ENCODE assay signal across 8 cellular contexts in the genomic region with DNA sequence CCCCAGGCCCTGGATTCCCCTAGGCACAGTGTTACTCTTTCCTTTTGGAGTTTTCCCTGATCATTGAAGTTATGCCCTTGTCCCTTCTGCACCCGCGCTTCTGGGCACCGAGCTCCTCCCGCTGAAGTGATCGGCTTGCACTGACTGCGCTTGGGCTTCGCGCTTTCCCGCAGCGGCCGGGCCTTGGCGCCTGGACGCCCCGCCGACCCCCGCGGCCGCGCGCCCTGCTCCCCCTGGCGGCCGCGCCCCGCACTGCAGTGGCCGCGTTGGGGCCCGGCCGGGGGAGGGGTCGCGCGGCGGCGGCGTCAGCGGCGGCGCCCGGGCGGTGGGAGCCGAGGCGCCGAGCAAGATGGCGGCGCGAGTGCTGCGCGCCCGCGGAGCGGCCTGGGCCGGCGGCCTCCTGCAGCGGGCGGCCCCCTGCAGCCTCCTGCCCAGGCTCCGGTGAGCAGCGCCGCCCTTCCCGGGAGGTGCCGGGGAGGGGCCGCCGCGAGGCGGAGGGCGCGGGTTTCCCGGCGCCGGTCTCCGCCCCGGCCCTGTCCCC. TPM values are rescaled to one million over a fixed set of nuclear protein-coding genes. Genes with fewer than 3 reads are reported as not detected.
DNase-seq lines count a peak whose midpoint lies in the region; ATAC-seq and TF ChIP-seq lines count a peak whose summit lies in the region.

Gene NIPSNAP2, plus strand, starts transcription at position 325 of the 541 bp plus-strand sequence. Its CDS starts 25 bp downstream, at position 350.

- H3K9me3 ChIP-seq in DOHH2 (ENCODE audit: control insufficient read depth, insufficient read depth, low read length) (no peaks in the 10 kb centered on the region), HUES64 (ENCODE audit: insufficient read depth, low read depth, low read length) (no peaks in the 10 kb centered on the region), RWPE2 (ENCODE audit: severe bottlenecking) (no peaks in the 10 kb centered on the region), osteoblast (ENCODE audit: low read depth, low read length) (no peaks in the 10 kb centered on the region), thyroid gland (no peaks in the 10 kb centered on the region)

- H3K27me3 ChIP-seq in DOHH2 (ENCODE audit: control insufficient read depth, low read length) (no peaks in the 10 kb centered on the region), HUES64 (ENCODE audit: insufficient read depth, low read length) (peaks cover 19% of the 10 kb centered on the region), RWPE2 (ENCODE audit: insufficient read depth, poor library complexity, severe bottlenecking) (no peaks in the 10 kb centered on the region), osteoblast (ENCODE audit: insufficient read depth, low read length) (no peaks in the 10 kb centered on the region), thyroid gland (no peaks in the 10 kb centered on the region)

- H3K9ac ChIP-seq in HUES64 (ENCODE audit: low read depth, low read length) = peak within 1 kb of the TSS; percentile 89

- TF ChIP-seq POLR2A in thyroid gland (IDR thresholded peaks at IDR 0.05) = peak in 1 of 2 donors; percentile 81

- intact Hi-C loops in activated naive CD4-positive, alpha-beta T cell treated with anti-CD3 and anti-CD28 coated beads for 36 hours (cut with micrococcal nuclease) = loop anchor here (1.0 to 10.0 kb wide), 6 partner anchors 13 to 1210 kb away; partner anchors contain the start of genes CCT6A, MRPS17, PSPH and SEC61G
- intact Hi-C loops in thyroid gland (cut with DNase I) = no loop called here

- peak within 1 kb of the TSS; percentile 88 for H3K4me2 ChIP-seq in DOHH2 (ENCODE audit: low read length)
- peak within 1 kb of the TSS; percentile 88 for H3K4me2 ChIP-seq in osteoblast (ENCODE audit: insufficient read depth, low read length)

- peaks cover 11% of the 10 kb centered on the region for H3F3A ChIP-seq in DOHH2 (ENCODE audit: control insufficient read depth, insufficient read depth)

- H3K4me3 Mint-ChIP-seq in activated naive CD4-positive, alpha-beta T cell treated with anti-CD3 and anti-CD28 coated beads for 36 hours = peak within 1 kb of the TSS; percentile 77

- H3K27ac Mint-ChIP-seq in activated naive CD4-positive, alpha-beta T cell treated with anti-CD3 and anti-CD28 coated beads for 36 hours = peak within 1 kb of the TSS; percentile 79

- peaks cover 35% of the 10 kb centered on the region for H3K4me1 Mint-ChIP-seq in activated naive CD4-positive, alpha-beta T cell treated with anti-CD3 and anti-CD28 coated beads for 36 hours (ENCODE audit: low read depth)

- H3K27ac ChIP-seq in DOHH2 (ENCODE audit: low read depth, low read length) = peak within 1 kb of the TSS; percentile 18
- H3K27ac ChIP-seq in HUES64 (ENCODE audit: low read depth, low read length) = peak within 1 kb of the TSS; percentile 65; the same call in 1 of the 2 replicates
- peak within 1 kb of the TSS; percentile 89 for H3K27ac ChIP-seq in RWPE2 (ENCODE audit: poor library complexity, severe bottlenecking)
- peak within 1 kb of the TSS; percentile 63 for H3K27ac ChIP-seq in osteoblast (ENCODE audit: low read depth, low read length)
- H3K27ac ChIP-seq in thyroid gland = peak within 1 kb of the TSS; percentile 89 to 98 (median 95)

- H3K79me2 ChIP-seq in DOHH2 (ENCODE audit: control insufficient read depth, low read length) (peaks cover 43% of the 10 kb centered on the region), osteoblast (ENCODE audit: insufficient read depth, low read length) (peaks cover 32% of the 10 kb centered on the region)

- no peaks in the 10 kb centered on the region for H3K9me2 ChIP-seq in DOHH2 (replicated peaks; ENCODE audit: control insufficient read depth, low read length)

- H2AFZ ChIP-seq in osteoblast (ENCODE audit: low read length) = peak within 1 kb of the TSS; percentile 92

- CTCF ChIA-PET in activated naive CD4-positive, alpha-beta T cell treated with anti-CD3 and anti-CD28 coated beads for 36 hours (lab: Charles Lee) = interaction anchor here (0.6 to 2.5 kb wide), 13 partner anchors 10 to 687 kb away, joined by 3 to 16 read pairs (median 3); no protein-coding TSS in a partner anchor

- no peaks in the 10 kb centered on the region for H3K9me3 Mint-ChIP-seq in activated naive CD4-positive, alpha-beta T cell treated with anti-CD3 and anti-CD28 coated beads for 36 hours

- DNase-seq in RWPE2 (ENCODE audit: low spot score) (no peak), glomerular endothelial cell (ENCODE audit: extremely low read depth, low read depth, low spot score) (no peak), osteoblast (ENCODE audit: insufficient read length, low spot score, missing footprints) (peak; percentile 99), thyroid gland (peak; percentile 57 to 58)
- peak; percentile 46 for DNase-seq in activated naive CD4-positive, alpha-beta T cell treated with anti-CD3 and anti-CD28 coated beads for 36 hours

- WGBS in HUES64 = under 1% methylated on average over 70 of the region's 70 CpGs
- 1% methylated on average over 10 of the region's 70 CpGs; no CpG with 5 or more reads in 1 of the 2 donors for WGBS in thyroid gland, 2 donors

- no peaks in the 10 kb centered on the region for H3K27me3 Mint-ChIP-seq in activated naive CD4-positive, alpha-beta T cell treated with anti-CD3 and anti-CD28 coated beads for 36 hours (ENCODE audit: low read depth)

- H4K20me1 ChIP-seq in DOHH2 (ENCODE audit: control insufficient read depth, insufficient read depth, low read depth, low read length) (0 out of 2 replicates have a peak, but pooled peaks cover 3% of the 10 kb centered on the region), osteoblast (ENCODE audit: insufficient read depth, low read length) (peaks cover 5% of the 10 kb centered on the region)

- H3K4me3 ChIP-seq in DOHH2 (ENCODE audit: low read length) (peak within 1 kb of the TSS; percentile 93), HUES64 (ENCODE audit: low read length) (peak within 1 kb of the TSS; percentile 96), RWPE2 (ENCODE audit: severe bottlenecking) (peak within 1 kb of the TSS; percentile 66), osteoblast (ENCODE audit: insufficient read depth, low read length) (peak within 1 kb of the TSS; percentile 79), thyroid gland (replicated peaks in 1 of 3) (peak within 1 kb of the TSS; percentile 4 to 63 (median 45))

- peaks cover 11% of the 10 kb centered on the region; the same call in 1 of the 2 replicates for H3K36me3 ChIP-seq in DOHH2 (ENCODE audit: control insufficient read depth, low read length)
- no peaks in the 10 kb centered on the region for H3K36me3 ChIP-seq in HUES64 (ENCODE audit: insufficient read depth, low read length)
- H3K36me3 ChIP-seq in RWPE2 (ENCODE audit: low read depth) = peaks cover 15% of the 10 kb centered on the region
- peaks cover 6% of the 10 kb centered on the region for H3K36me3 ChIP-seq in osteoblast (ENCODE audit: insufficient read depth, low read length)
- no peaks in the 10 kb centered on the region for H3K36me3 ChIP-seq in thyroid gland

- TF ChIP-seq CTCF in DOHH2 (IDR thresholded peaks at IDR 0.05; ENCODE audit: low read depth, low read length, poor library complexity, severe bottlenecking) (peak; percentile 32), RWPE2 (IDR thresholded peaks at IDR 0.05; ENCODE audit: poor library complexity, severe bottlenecking) (peak; percentile 98), osteoblast (IDR thresholded peaks at IDR 0.05; ENCODE audit: extremely low read depth, low read depth, low read length) (peak; percentile 26), thyroid gland (IDR thresholded peaks at IDR 0.05) (peak in 4 of 6 experiments; percentile 18 to 84 (median 83))

- peak; percentile 66 for ATAC-seq in GM21447 (IDR thresholded peaks at IDR 0.05; ENCODE audit: unreplicated experiment)
- peak; percentile 1; the same call in 2 of the 3 replicates for ATAC-seq in RWPE2 (ENCODE audit: low read depth)

- H3K4me1 ChIP-seq in DOHH2 (ENCODE audit: control insufficient read depth, low read length) (peaks cover 19% of the 10 kb centered on the region), HUES64 (ENCODE audit: insufficient read depth, low read length) (0 out of 2 replicates have a peak, but pooled peaks cover 2% of the 10 kb centered on the region), RWPE2 (ENCODE audit: insufficient read depth, poor library complexity, severe bottlenecking) (peaks cover 27% of the 10 kb centered on the region), osteoblast (ENCODE audit: insufficient read depth, low read length) (peaks cover 10% of the 10 kb centered on the region), thyroid gland (peaks cover 8 to 20% of the 10 kb centered on the region in 2 donors)

- H3K36me3 Mint-ChIP-seq in activated naive CD4-positive, alpha-beta T cell treated with anti-CD3 and anti-CD28 coated beads for 36 hours (ENCODE audit: low read depth) = peaks cover 18% of the 10 kb centered on the region

RNA-seq across cellular contexts. Expression of gene NIPSNAP2, which starts in this region (rescaled TPM):
- 35.1 TPM for polyA plus RNA-seq in HUES64 (2013, experiment 1 of 2)
- polyA plus RNA-seq in HUES64 (2013, experiment 2 of 2) = 46.5 TPM
- 10 to 100 TPM; 57.3 to 57.6 TPM for total RNA-seq in activated naive CD4-positive, alpha-beta T cell treated with anti-CD3 and anti-CD28 coated beads for 36 hours
- total RNA-seq in glomerular endothelial cell (52.0 and 58.7 TPM in 2 replicates), osteoblast (51.0 and 56.9 TPM in 2 replicates), thyroid gland (100 to 1,000 TPM; 142 to 203 (median 175) TPM)

Comparison
In these comparisons a context has a peak if more than half of its experiments do, and no peak if none do; other contexts are left out.
1. H3K27ac ChIP-seq: peak in every context shown above with its lines; median percentile 95 in thyroid gland; 89 in RWPE2; 65 in HUES64; 63 in osteoblast; 18 in DOHH2.
2. H3K4me3 ChIP-seq: peak in every context shown above with its lines; median percentile 96 in HUES64; 93 in DOHH2; 79 in osteoblast; 66 in RWPE2; 45 in thyroid gland.
3. CTCF ChIP-seq: peak in every context shown above with its lines; median percentile 98 in RWPE2; 83 in thyroid gland; 32 in DOHH2; 26 in osteoblast.
4. DNase-seq: peak in activated naive CD4-positive, alpha-beta T cell treated with anti-CD3 and anti-CD28 coated beads for 36 hours (single experiment), osteoblast (single experiment) and thyroid gland (2 of 2); none in RWPE2 (single experiment) and glomerular endothelial cell (single experiment).